8 cellular contexts compared by ENCODE assay signal in genomic region chr18:63016270-63016669, GRCh38.
DNase-seq lines count a peak whose midpoint lies in the region; ATAC-seq and TF ChIP-seq lines count a peak whose summit lies in the region.

No MANE protein-coding gene starts in this region.

- H3K4me3 Mint-ChIP-seq in CD8-positive, alpha-beta T cell = no peak overlapping the region
- no peak overlapping the region for H3K4me3 Mint-ChIP-seq in activated CD4-positive, alpha-beta T cell treated with anti-CD3 and anti-CD28 coated beads for 36 hours
- no peak overlapping the region for H3K4me3 Mint-ChIP-seq in nephron
- no peak overlapping the region for H3K4me3 Mint-ChIP-seq in type B pancreatic cell

- no peaks in the 10 kb centered on the region for H3K4me1 ChIP-seq in CD8-positive, alpha-beta T cell (ENCODE audit: insufficient read depth, low read length)

- H3K4me1 Mint-ChIP-seq in CD8-positive, alpha-beta T cell (ENCODE audit: low read depth) = no peaks in the 10 kb centered on the region
- no peaks in the 10 kb centered on the region for H3K4me1 Mint-ChIP-seq in activated CD4-positive, alpha-beta T cell treated with anti-CD3 and anti-CD28 coated beads for 36 hours
- H3K4me1 Mint-ChIP-seq in nephron (no peaks in the 10 kb centered on the region), type B pancreatic cell (ENCODE audit: unreplicated experiment) (no peaks in the 10 kb centered on the region)

- TF ChIP-seq CTCF in CD8-positive, alpha-beta T cell (IDR thresholded peaks at IDR 0.05) = peak; percentile 90
- TF ChIP-seq CTCF in nephron (IDR thresholded peaks at IDR 0.05; ENCODE audit: unreplicated experiment in 3 of 3) (peak; percentile 80 to 91 (median 81)), type B pancreatic cell (conservative IDR thresholded peaks at IDR 0.05) (peak; percentile 93)

- H3K27ac ChIP-seq in CD8-positive, alpha-beta T cell (ENCODE audit: low read depth, low read length) = no peak overlapping the region

- H3K4me3 ChIP-seq in CD8-positive, alpha-beta T cell (ENCODE audit: low read depth, low read length) = no peak overlapping the region

- intact Hi-C loops in CD8-positive, alpha-beta T cell (cut with DNase I, micrococcal nuclease) = loop anchor here (1.0 to 5.0 kb wide), 10 partner anchors 57 to 423 kb away; partner anchors contain the start of gene VPS4B (in 1 of the 2)
- intact Hi-C loops in activated CD4-positive, alpha-beta T cell treated with anti-CD3 and anti-CD28 coated beads for 36 hours (cut with DNase I, micrococcal nuclease) = loop anchor here (1.0 to 10.0 kb wide), 10 partner anchors 59 to 562 kb away; no protein-coding TSS in a partner anchor

- CTCF ChIA-PET in CD8-positive, alpha-beta T cell (lab: Charles Lee) = interaction anchor here (0.6 to 9.0 kb wide), 46 partner anchors 10 to 669 kb away, joined by 3 to 167 read pairs (median 5); no protein-coding TSS in a partner anchor
- CTCF ChIA-PET in activated CD4-positive, alpha-beta T cell treated with anti-CD3 and anti-CD28 coated beads for 36 hours (lab: Charles Lee) = interaction anchor here (0.6 to 9.3 kb wide), 54 partner anchors 10 to 836 kb away, joined by 3 to 150 read pairs (median 4); partner anchors contain the start of gene BCL2

- H3K9me3 Mint-ChIP-seq in CD8-positive, alpha-beta T cell = peaks cover 9% of the 10 kb centered on the region
- H3K9me3 Mint-ChIP-seq in activated CD4-positive, alpha-beta T cell treated with anti-CD3 and anti-CD28 coated beads for 36 hours (ENCODE audit: low read depth) = peaks cover 6% of the 10 kb centered on the region
- peaks cover 12% of the 10 kb centered on the region for H3K9me3 Mint-ChIP-seq in nephron
- peaks cover 4% of the 10 kb centered on the region for H3K9me3 Mint-ChIP-seq in type B pancreatic cell

- no peak for TF ChIP-seq POLR2A in erythroblast (IDR thresholded peaks at IDR 0.05; ENCODE audit: low read length)

- no peaks in the 10 kb centered on the region for H3K9me3 ChIP-seq in CD8-positive, alpha-beta T cell (ENCODE audit: low read length)

- H3K27me3 Mint-ChIP-seq in CD8-positive, alpha-beta T cell (ENCODE audit: low read depth) = peaks cover 16% of the 10 kb centered on the region
- peaks cover 13% of the 10 kb centered on the region for H3K27me3 Mint-ChIP-seq in activated CD4-positive, alpha-beta T cell treated with anti-CD3 and anti-CD28 coated beads for 36 hours
- H3K27me3 Mint-ChIP-seq in nephron (ENCODE audit: low read depth) (peaks cover 28% of the 10 kb centered on the region), type B pancreatic cell (peaks cover 11% of the 10 kb centered on the region)

- peak; percentile 77 for ATAC-seq in CD8-positive, alpha-beta T cell
- ATAC-seq in GM21786 (IDR thresholded peaks at IDR 0.05; ENCODE audit: unreplicated experiment) = peak; percentile 55
- peak; percentile 64 for ATAC-seq in activated CD4-positive, alpha-beta T cell treated with anti-CD3 and anti-CD28 coated beads for 36 hours

- POLR2A ChIA-PET in CD8-positive, alpha-beta T cell (lab: Charles Lee) = interaction anchor here (0.6 kb wide), 2 partner anchors 440 to 561 kb away, joined by 3 to 6 read pairs; no protein-coding TSS in a partner anchor
- POLR2A ChIA-PET in activated CD4-positive, alpha-beta T cell treated with anti-CD3 and anti-CD28 coated beads for 36 hours (lab: Charles Lee) = no interaction called here

- H3K36me3 ChIP-seq in CD8-positive, alpha-beta T cell (ENCODE audit: insufficient read depth, low read length) = no peaks in the 10 kb centered on the region

- peak; percentile 11 to 56 (median 49) for DNase-seq in CD8-positive, alpha-beta T cell
- peak; percentile 78 for DNase-seq in NCI-H2196 (lab: John Stamatoyannopoulos, UW; ENCODE audit: unreplicated experiment)
- peak; percentile 64 for DNase-seq in activated CD4-positive, alpha-beta T cell treated with anti-CD3 and anti-CD28 coated beads for 36 hours
- peak; percentile 65 to 75 for DNase-seq in erythroblast (lab: John Stamatoyannopoulos, UW)
- DNase-seq in type B pancreatic cell (ENCODE audit: extremely low spot score, unreplicated experiment) = no peak
- DNase-seq in T1000 (lab: John Stamatoyannopoulos, UW) = no peak

- no peak overlapping the region for H3K27ac Mint-ChIP-seq in CD8-positive, alpha-beta T cell
- no peak overlapping the region for H3K27ac Mint-ChIP-seq in activated CD4-positive, alpha-beta T cell treated with anti-CD3 and anti-CD28 coated beads for 36 hours
- no peak overlapping the region for H3K27ac Mint-ChIP-seq in nephron
- H3K27ac Mint-ChIP-seq in type B pancreatic cell = no peak overlapping the region

- H3K27me3 ChIP-seq in CD8-positive, alpha-beta T cell (ENCODE audit: insufficient read depth, low read length) = no peaks in the 10 kb centered on the region

- H3K36me3 Mint-ChIP-seq in CD8-positive, alpha-beta T cell = no peaks in the 10 kb centered on the region
- peaks cover 5% of the 10 kb centered on the region for H3K36me3 Mint-ChIP-seq in activated CD4-positive, alpha-beta T cell treated with anti-CD3 and anti-CD28 coated beads for 36 hours (ENCODE audit: low read depth)
- H3K36me3 Mint-ChIP-seq in nephron (ENCODE audit: low read depth) = peaks cover 3% of the 10 kb centered on the region
- no peaks in the 10 kb centered on the region for H3K36me3 Mint-ChIP-seq in type B pancreatic cell

Comparison
In these comparisons a context has a peak if more than half of its experiments do, and no peak if none do; other contexts are left out.
1. DNase-seq: peak in CD8-positive, alpha-beta T cell (7 of 7), NCI-H2196 (single experiment), activated CD4-positive, alpha-beta T cell treated with anti-CD3 and anti-CD28 coated beads for 36 hours (single experiment) and erythroblast (2 of 2); none in type B pancreatic cell (single experiment) and T1000 (single experiment).
2. Peak in every context shown above with its lines, with median percentiles within 50 percentile points of each other: ATAC-seq and CTCF ChIP-seq.